ENCODE assay signal across 12 cellular contexts in genomic region chr12:57019983-57020719, GRCh38. TPM values are rescaled to one million over a fixed set of nuclear protein-coding genes. Genes with fewer than 3 reads are reported as not detected.
"Had no signal": no experiment of that assay in that cellular context is flagged by ENCODE, and none has a peak within 500 bp of the region (broad histone marks: within the 10 kb centered on the region; RNA-seq: fewer than 3 reads in every experiment).

No MANE protein-coding gene starts in this region.

- H3K27me3 ChIP-seq: hepatocyte had no signal

- H3K4me2 ChIP-seq: hepatocyte had no signal

- H3K9me3 ChIP-seq: neutrophil had no signal

- DNase-seq: activated T-cell treated with anti-CD3 and anti-CD28 coated beads for 4 hours; effector CD8-positive, alpha-beta T cell; midbrain; posterior cingulate gyrus; SW 1271 had no signal

- H3K27ac ChIP-seq: coronary artery, neutrophil, skin epidermis had no signal

- H3K4me3 ChIP-seq: coronary artery, hepatocyte, skin epidermis had no signal

- H3K36me3 ChIP-seq: neutrophil had no signal

RNA-seq across cellular contexts. Expression of gene TAC3, which starts 3.8 kb away (rescaled TPM):
- total RNA-seq: cardiac septum, epithelial cell of proximal tubule, kidney epithelial cell had no signal

RNA-seq across cellular contexts. Expression of gene MYO1A, which starts 29.8 kb away (rescaled TPM):
- total RNA-seq: epithelial cell of proximal tubule, kidney epithelial cell had no signal
